ENCODE assay signal across 23 cellular contexts in genomic region chr11:110078923-110079544, GRCh38.
"Had no signal": no experiment of that assay in that cellular context is flagged by ENCODE, and none has a peak within 500 bp of the region (broad histone marks: within the 10 kb centered on the region; RNA-seq: fewer than 3 reads in every experiment).

No MANE protein-coding gene starts in this region.

- H3K9me3 Mint-ChIP-seq: activated naive CD4-positive, alpha-beta T cell treated with anti-CD3 and anti-CD28 coated beads, Interleukin-2, amount 10 ng/mL, durations not matched to agents 7 days and 5 days; activated naive CD8-positive, alpha-beta T cell treated with anti-CD3 and anti-CD28 coated beads, Interleukin-2, amount 10 ng/mL, durations not matched to agents 7 days and 5 days; activated T-helper 17 cell treated with anti-CD3 and anti-CD28 coated beads, Interleukin-2, amount 50 U/mL, for 72 hours had no signal

- DNase-seq: activated CD4-positive, alpha-beta memory T cell treated with anti-CD3 and anti-CD28 coated beads, Interleukin-2, amount 10 ng/mL, durations not matched to agents 7 days and 5 days; activated CD4-positive, alpha-beta T cell treated with anti-CD3 and anti-CD28 coated beads for 1 hour; activated CD4-positive, alpha-beta T cell treated with anti-CD3 and anti-CD28 coated beads, Interleukin-2, amount 50 U/mL, for 1 hour; activated gamma-delta T cell treated with Interleukin-2 at 50 U/mL for 16 hours; activated naive CD4-positive, alpha-beta T cell treated with anti-CD3 and anti-CD28 coated beads, Interleukin-2, amount 10 ng/mL, durations not matched to agents 7 days and 5 days; activated naive CD8-positive, alpha-beta T cell treated with anti-CD3 and anti-CD28 coated beads, Interleukin-2, amount 10 ng/mL, durations not matched to agents 7 days and 5 days; activated T-cell treated with anti-CD3 and anti-CD28 coated beads for 4 hours; activated T-cell treated with anti-CD3 and anti-CD28 coated beads, Interleukin-2, amount 50 U/mL, for 48 hours; anterior cingulate cortex; cerebellar nuclear complex; Karpas-422; NCI-H1092 treated with DMSO at 0.1 percent for 48 hours; NCI-H1436; NCI-H187; NCI-H2081; NCI-H446; NCI-H524; PC-9; SHP77 treated with DMSO at 0.1 percent for 48 hours had no signal

- H3K4me3 Mint-ChIP-seq: activated CD4-positive, alpha-beta memory T cell treated with anti-CD3 and anti-CD28 coated beads, Interleukin-2, amount 10 ng/mL, durations not matched to agents 7 days and 5 days; activated naive CD4-positive, alpha-beta T cell treated with anti-CD3 and anti-CD28 coated beads, Interleukin-2, amount 10 ng/mL, durations not matched to agents 7 days and 5 days; activated naive CD8-positive, alpha-beta T cell treated with anti-CD3 and anti-CD28 coated beads, Interleukin-2, amount 10 ng/mL, durations not matched to agents 7 days and 5 days; T-helper 1 cell treated with Interleukin-12 subunit alpha and Interleukin-12 subunit beta and Interleukin-4 antibody, amounts not matched to agents 30 μg/mL and 1 μg/mL, for 36 hours; WTC11 had no signal

- H3K36me3 Mint-ChIP-seq: activated naive CD4-positive, alpha-beta T cell treated with anti-CD3 and anti-CD28 coated beads, Interleukin-2, amount 10 ng/mL, durations not matched to agents 7 days and 5 days; activated naive CD8-positive, alpha-beta T cell treated with anti-CD3 and anti-CD28 coated beads, Interleukin-2, amount 10 ng/mL, durations not matched to agents 7 days and 5 days had no signal

- H3K27ac Mint-ChIP-seq: activated naive CD4-positive, alpha-beta T cell treated with anti-CD3 and anti-CD28 coated beads, Interleukin-2, amount 10 ng/mL, durations not matched to agents 7 days and 5 days; activated naive CD8-positive, alpha-beta T cell treated with anti-CD3 and anti-CD28 coated beads, Interleukin-2, amount 10 ng/mL, durations not matched to agents 7 days and 5 days; T-helper 1 cell treated with Interleukin-12 subunit alpha and Interleukin-12 subunit beta and Interleukin-4 antibody, amounts not matched to agents 30 μg/mL and 1 μg/mL, for 36 hours; WTC11 had no signal

- ATAC-seq: WTC11 had no signal

- H3K4me3 ChIP-seq: adrenal gland, PC-9 had no signal

- H3K27me3 ChIP-seq: adrenal gland had no signal

- H3K36me3 ChIP-seq: adrenal gland had no signal

- H3K4me1 Mint-ChIP-seq: activated naive CD4-positive, alpha-beta T cell treated with anti-CD3 and anti-CD28 coated beads, Interleukin-2, amount 10 ng/mL, durations not matched to agents 7 days and 5 days; activated naive CD8-positive, alpha-beta T cell treated with anti-CD3 and anti-CD28 coated beads, Interleukin-2, amount 10 ng/mL, durations not matched to agents 7 days and 5 days; activated T-helper 17 cell treated with anti-CD3 and anti-CD28 coated beads, Interleukin-2, amount 50 U/mL, for 72 hours had no signal
